ENCODE assay signal across 2 cellular contexts in the genomic region with DNA sequence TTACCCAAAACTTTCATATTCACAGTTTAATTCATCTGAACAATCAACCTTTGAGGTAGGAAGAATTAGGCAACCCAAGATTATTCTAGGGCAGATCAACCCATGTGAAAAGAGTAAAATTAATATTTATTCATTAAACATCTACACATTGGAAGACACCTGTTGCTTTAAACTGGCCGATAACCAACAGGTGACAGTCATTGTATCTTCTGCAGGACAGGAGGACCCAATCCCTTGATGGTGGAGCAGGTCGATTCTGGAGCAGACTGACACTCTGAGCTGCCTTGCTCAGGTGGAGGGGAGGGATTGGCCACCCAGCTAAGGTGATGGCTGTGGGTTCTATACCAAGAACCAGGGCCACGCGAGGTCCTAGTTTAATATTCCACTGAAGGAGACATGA.
TF ChIP-seq lines count a peak whose summit lies in the region.

No MANE protein-coding gene starts in this region.

TF ChIP-seq in HEK293, 187 proteins besides CTCF, POLR2A, EP300 and RAD21:
- TF ChIP-seq SCRT2 (tag by site-specific recombination; IDR thresholded peaks at IDR 0.05) (peak; percentile 91), ZBTB10 (tag by site-specific recombination; IDR thresholded peaks at IDR 0.05) (no peak), SCRT1 (tag by site-specific recombination; IDR thresholded peaks at IDR 0.05; ENCODE audit: borderline replicate concordance) (peak; percentile 80; the same call in 1 of the 2 replicates)
TF ChIP-seq in HEK293: peak in this region for 2.

TF ChIP-seq in IMR-90, 13 proteins besides CTCF, POLR2A, EP300 and RAD21:
- no peak for TF ChIP-seq RFX5 (IDR thresholded peaks at IDR 0.05; ENCODE audit: low read depth, low read length)
- no peak for TF ChIP-seq BHLHE40 (IDR thresholded peaks at IDR 0.05; ENCODE audit: low read depth, low read length)
- TF ChIP-seq SMC3 (IDR thresholded peaks at IDR 0.05; ENCODE audit: low read depth, low read length) = no peak
- no peak for TF ChIP-seq CHD1 (IDR thresholded peaks at IDR 0.05; ENCODE audit: low read depth, low read length)
- no peak for TF ChIP-seq NFE2L2 (IDR thresholded peaks at IDR 0.05; ENCODE audit: low read depth, low read length)
- TF ChIP-seq FOS (IDR thresholded peaks at IDR 0.05; ENCODE audit: low read depth, low read length) = no peak
- TF ChIP-seq, protein P1, sequence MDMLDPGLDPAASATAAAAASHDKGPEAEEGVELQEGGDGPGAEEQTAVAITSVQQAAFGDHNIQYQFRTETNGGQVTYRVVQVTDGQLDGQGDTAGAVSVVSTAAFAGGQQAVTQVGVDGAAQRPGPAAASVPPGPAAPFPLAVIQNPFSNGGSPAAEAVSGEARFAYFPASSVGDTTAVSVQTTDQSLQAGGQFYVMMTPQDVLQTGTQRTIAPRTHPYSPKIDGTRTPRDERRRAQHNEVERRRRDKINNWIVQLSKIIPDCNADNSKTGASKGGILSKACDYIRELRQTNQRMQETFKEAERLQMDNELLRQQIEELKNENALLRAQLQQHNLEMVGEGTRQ (IDR thresholded peaks at IDR 0.05; ENCODE audit: low read depth, low read length) = no peak
- TF ChIP-seq MXI1 (IDR thresholded peaks at IDR 0.05; ENCODE audit: borderline replicate concordance, low read depth, low read length) = no peak
- no peak for TF ChIP-seq MAFK (IDR thresholded peaks at IDR 0.05; ENCODE audit: low read depth, low read length)
- TF ChIP-seq ELK1 (IDR thresholded peaks at IDR 0.05; ENCODE audit: borderline replicate concordance, low read depth, low read length) = no peak
TF ChIP-seq in IMR-90: peak in this region for 0.
